ENCODE assay signal across 17 cellular contexts in the genomic region with DNA sequence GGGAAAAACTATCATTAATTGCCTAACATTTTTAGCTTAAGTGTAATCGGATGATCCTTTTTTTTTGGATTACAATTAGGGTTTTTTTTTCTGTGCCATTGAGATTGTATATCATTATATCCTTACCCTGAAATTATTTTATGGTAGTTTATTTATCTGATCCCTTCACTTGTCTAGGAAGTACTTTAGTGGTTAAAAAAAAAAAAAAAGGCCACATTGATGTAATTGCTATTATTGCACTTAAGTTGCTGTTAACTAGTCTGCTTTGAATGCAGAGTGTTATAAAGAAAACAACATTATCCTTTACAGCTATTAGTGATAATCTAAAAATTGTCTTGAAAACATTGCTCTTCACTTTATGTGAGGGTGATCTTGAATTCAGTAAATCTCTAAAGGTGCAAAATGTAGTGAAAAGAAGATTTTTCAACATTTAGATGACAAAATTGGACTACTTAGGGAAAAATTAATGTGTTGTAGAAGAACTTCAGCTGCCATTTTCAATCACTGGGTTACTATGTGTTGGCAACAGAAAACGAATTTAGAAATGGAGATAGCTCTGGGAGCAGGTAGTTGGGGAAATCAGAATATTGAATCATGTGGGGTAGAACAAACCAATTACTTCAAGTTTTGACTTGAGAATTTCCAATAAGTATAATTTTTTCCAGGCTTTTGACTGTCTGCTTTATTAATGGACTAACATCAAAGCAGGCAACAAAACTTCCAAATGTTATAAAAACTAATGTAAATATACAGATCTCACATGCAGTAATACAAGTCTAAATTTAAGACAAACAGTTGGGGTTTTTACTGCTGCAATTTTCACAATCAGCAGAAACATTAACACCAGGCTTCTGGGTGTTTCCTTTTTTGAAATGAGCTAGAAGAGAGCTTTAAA. TPM values are rescaled to one million over a fixed set of nuclear protein-coding genes. Genes with fewer than 3 reads are reported as not detected.
DNase-seq lines count a peak whose midpoint lies in the region; TF ChIP-seq lines count a peak whose summit lies in the region.
"Had no signal": no experiment of that assay in that cellular context is flagged by ENCODE, and none has a peak within 500 bp of the region (broad histone marks: within the 10 kb centered on the region; RNA-seq: fewer than 3 reads in every experiment).

No MANE protein-coding gene starts in this region.

- no peaks in the 10 kb centered on the region for H4K20me1 ChIP-seq in H9 (ENCODE audit: control insufficient read depth, insufficient read depth, insufficient read length)

- no peak overlapping the region for H3K56ac ChIP-seq in H9 (ENCODE audit: insufficient read length, low read depth, low read length)

- no peaks in the 10 kb centered on the region for H3K27me3 Mint-ChIP-seq in H9 (ENCODE audit: low read depth)
- peaks cover 3% of the 10 kb centered on the region for H3K27me3 Mint-ChIP-seq in nephron progenitor cell (ENCODE audit: low read depth, poor library complexity)
- H3K27me3 Mint-ChIP-seq in CD14-positive monocyte (ENCODE audit: low read depth in 3 of 3), result peaks cover 46 to 56% (median 55%) of the 10 kb centered on the region in 3 donors

- H3K9ac ChIP-seq in H9 (ENCODE audit: extremely low read depth, insufficient read length, low read length), result no peak overlapping the region

- H3K27ac ChIP-seq in H9 (ENCODE audit: insufficient read length, low read depth, low read length) (no peak overlapping the region), coronary artery (no peak overlapping the region)

- no peak overlapping the region for H2AK5ac ChIP-seq in H9 (ENCODE audit: insufficient read length, low read length)

- TF ChIP-seq CTCF in H9 (conservative IDR thresholded peaks at IDR 0.05) (no peak), coronary artery (IDR thresholded peaks at IDR 0.05) (no peak), nephron progenitor cell (IDR thresholded peaks at IDR 0.05) (no peak), CD14-positive monocyte (IDR thresholded peaks at IDR 0.05) (no peak), GM13976 (IDR thresholded peaks at IDR 0.05; ENCODE audit: borderline replicate concordance, control extremely low read depth, extremely low read depth, insufficient read depth, missing control alignments) (no peak)

- no peak overlapping the region for H3K4me2 ChIP-seq in H9 (ENCODE audit: insufficient read depth, insufficient read length, low read length)

- H4K8ac ChIP-seq in H9 (replicated peaks; ENCODE audit: insufficient read length, low read depth, low read length), result no peak overlapping the region

- peaks cover 2% of the 10 kb centered on the region; the same call in 1 of the 2 replicates for H3K4me1 ChIP-seq in H9 (ENCODE audit: insufficient read depth, low read length)

- H3K79me2 ChIP-seq in H9 (ENCODE audit: insufficient read depth, low read length), result peaks cover 21% of the 10 kb centered on the region; the same call in 1 of the 2 replicates

- no peaks in the 10 kb centered on the region for H3K79me1 ChIP-seq in H9 (ENCODE audit: insufficient read depth, low read depth, low read length, poor library complexity, severe bottlenecking)

- H3K4me3 ChIP-seq in coronary artery, result peak overlapping the region; percentile 12

- H3T11ph ChIP-seq in H9 (ENCODE audit: low read length), result no peak overlapping the region

- no peak overlapping the region for H2BK120ac ChIP-seq in H9 (ENCODE audit: low read depth, low read length, poor library complexity, severe bottlenecking)

- no peak overlapping the region for H2BK15ac ChIP-seq in H9 (ENCODE audit: low read depth, low read length)

- H3K18ac ChIP-seq in H9 (ENCODE audit: insufficient read length, low read depth, low read length), result no peak overlapping the region

- H3K27me3 ChIP-seq in H9 (ENCODE audit: insufficient read depth, low read length), result no peaks in the 10 kb centered on the region

- intact Hi-C loops in CD14-positive monocyte (cut with micrococcal nuclease), result no loop called here

- DNase-seq in ACHN (peak; percentile 20), H9 (no peak), coronary artery (ENCODE audit: low spot score) (no peak), nephron progenitor cell (no peak), CD14-positive monocyte (ENCODE audit: low spot score) (no peak), GM13976 (ENCODE audit: low spot score) (no peak), cortex of kidney (lab: John Stamatoyannopoulos, UW) (no peak), islet precursor cell (no peak)
- DNase-seq: activated CD4-positive, alpha-beta T cell treated with anti-CD3 and anti-CD28 coated beads, Interleukin-2, amount 50 U/mL, for 1 hour; activated naive CD8-positive, alpha-beta T cell treated with anti-CD3 and anti-CD28 coated beads, Interleukin-2, amount 10 ng/mL, durations not matched to agents 7 days and 5 days; activated T-cell treated with anti-CD3 and anti-CD28 coated beads, Interleukin-2, amount 50 U/mL, for 1 hour; cerebellar nuclear complex; DMS53; MV-4-11; NK-92 treated with Interleukin-12 subunit alpha and Interleukin-12 subunit beta, amount 100 ng/mL, for 24 hours; stimulated activated CD4-positive, alpha-beta T cell treated with anti-CD3 and anti-CD28 coated beads, Interleukin-2, amount 100 ng/mL, for 48 hours; stimulated activated CD8-positive, alpha-beta memory T cell treated with anti-CD3 and anti-CD28 coated beads, Interleukin-4, amount 100 ng/mL, for 48 hours had no signal

- H2BK12ac ChIP-seq in H9 (ENCODE audit: insufficient read length, low read depth, low read length), result no peak overlapping the region

- WGBS in H9 (ENCODE audit: extremely low coverage, insufficient read length, low lambda C conversion rate), result no CpG with 5 or more reads among the region's 2 CpGs

- H4K91ac ChIP-seq in H9 (ENCODE audit: insufficient read length, low read depth, low read length), result no peak overlapping the region

- peaks cover 0 to 1% (median 0%) of the 10 kb centered on the region in 3 experiments; a peak in 1 of 7 replicates for H3K36me3 Mint-ChIP-seq in H9 (ENCODE audit: insufficient read depth in 1 of 3, low read depth in 3 of 3)
- H3K36me3 Mint-ChIP-seq in nephron progenitor cell (ENCODE audit: low read depth), result no peaks in the 10 kb centered on the region
- no peaks in the 10 kb centered on the region for H3K36me3 Mint-ChIP-seq in CD14-positive monocyte
- H3K36me3 Mint-ChIP-seq: activated naive CD8-positive, alpha-beta T cell treated with anti-CD3 and anti-CD28 coated beads, Interleukin-2, amount 10 ng/mL, durations not matched to agents 7 days and 5 days had no signal

- no peak overlapping the region for H2BK20ac ChIP-seq in H9 (ENCODE audit: low read depth, low read length, poor library complexity, severe bottlenecking)

- peaks cover 10% of the 10 kb centered on the region for H3K23me2 ChIP-seq in H9 (ENCODE audit: insufficient read length, low read depth, low read length, poor library complexity, severe bottlenecking)

- H3K4me3 Mint-ChIP-seq in H9 (peak overlapping the region; percentile 29 to 67), nephron progenitor cell (peak overlapping the region; percentile 98), CD14-positive monocyte (peak overlapping the region in 1 of 2 donors; percentile 59)
- H3K4me3 Mint-ChIP-seq: activated naive CD8-positive, alpha-beta T cell treated with anti-CD3 and anti-CD28 coated beads, Interleukin-2, amount 10 ng/mL, durations not matched to agents 7 days and 5 days had no signal

- no peak overlapping the region for H3K4ac ChIP-seq in H9 (ENCODE audit: low read depth, low read length)

- H3K23ac ChIP-seq in H9 (ENCODE audit: insufficient read length, low read depth, low read length), result no peak overlapping the region

- no peak overlapping the region for H3K14ac ChIP-seq in H9 (ENCODE audit: insufficient read depth, low read length)

- no peak overlapping the region for H2BK5ac ChIP-seq in H9 (ENCODE audit: insufficient read length, low read length)

- H3K4me1 Mint-ChIP-seq in H9, result peaks cover 54 to 58% of the 10 kb centered on the region in 2 experiments
- H3K4me1 Mint-ChIP-seq in nephron progenitor cell, result peaks cover 65% of the 10 kb centered on the region
- peaks cover 13% of the 10 kb centered on the region for H3K4me1 Mint-ChIP-seq in CD14-positive monocyte

- no peak overlapping the region for H4K5ac ChIP-seq in H9 (ENCODE audit: insufficient read length, low read depth, low read length)

- H3K27ac Mint-ChIP-seq in H9 (peak overlapping the region in 2 of 3 experiments; percentile 3 to 75; a peak in 3 of 7 replicates), nephron progenitor cell (peak overlapping the region; percentile 97), CD14-positive monocyte (no peak overlapping the region)
- H3K27ac Mint-ChIP-seq: activated naive CD8-positive, alpha-beta T cell treated with anti-CD3 and anti-CD28 coated beads, Interleukin-2, amount 10 ng/mL, durations not matched to agents 7 days and 5 days had no signal

- H2AFZ ChIP-seq in H9 (ENCODE audit: low read length), result no peak overlapping the region

- in situ Hi-C loops in ACHN (cut with HindIII; ENCODE audit: low pct_ligation_motif_present, low pct_unique_long_range_greater_than_20kb, low sequenced_read_pairs), result no loop called here
- in situ Hi-C loops in GM13976 (cut with MboI; ENCODE audit: low sequenced_read_pairs, unreplicated experiment), result no loop called here

- no peaks in the 10 kb centered on the region for H3K9me3 ChIP-seq in H9 (ENCODE audit: control insufficient read depth, low read depth, low read length)

- H3K9me3 Mint-ChIP-seq in H9, result no peaks in the 10 kb centered on the region
- no peaks in the 10 kb centered on the region for H3K9me3 Mint-ChIP-seq in nephron progenitor cell
- H3K9me3 Mint-ChIP-seq in CD14-positive monocyte, result peaks cover 0 to 8% (median 4%) of the 10 kb centered on the region in 7 donors
- H3K9me3 Mint-ChIP-seq: activated naive CD8-positive, alpha-beta T cell treated with anti-CD3 and anti-CD28 coated beads, Interleukin-2, amount 10 ng/mL, durations not matched to agents 7 days and 5 days had no signal

RNA-seq across cellular contexts. Expression of a gene that starts 5.0 kb away (rescaled TPM):
- 119 TPM in 2 replicates for total RNA-seq in H9 (2021)
- polyA plus RNA-seq in CD14-positive monocyte, result not detected
- total RNA-seq: activated naive CD8-positive, alpha-beta T cell treated with anti-CD3 and anti-CD28 coated beads, Interleukin-2, amount 10 ng/mL, durations not matched to agents 7 days and 5 days had no signal

Comparison
In these comparisons a context has a peak if more than half of its experiments do, and no peak if none do; other contexts are left out.
1. H3K27ac Mint-ChIP-seq: peak in H9 (2 of 3) and nephron progenitor cell (single experiment); none in CD14-positive monocyte (0 of 7).